In genomic region chr7:121294448-121294992, GRCh38 we compare ENCODE assay signal across 1 cellular context.
TF ChIP-seq lines count a peak whose summit lies in the region.

No MANE protein-coding gene starts in this region.

TF ChIP-seq in K562, 482 proteins besides CTCF, POLR2A, EP300 and RAD21 (continued from another document and continues in another):
- TF ChIP-seq, protein P1, sequence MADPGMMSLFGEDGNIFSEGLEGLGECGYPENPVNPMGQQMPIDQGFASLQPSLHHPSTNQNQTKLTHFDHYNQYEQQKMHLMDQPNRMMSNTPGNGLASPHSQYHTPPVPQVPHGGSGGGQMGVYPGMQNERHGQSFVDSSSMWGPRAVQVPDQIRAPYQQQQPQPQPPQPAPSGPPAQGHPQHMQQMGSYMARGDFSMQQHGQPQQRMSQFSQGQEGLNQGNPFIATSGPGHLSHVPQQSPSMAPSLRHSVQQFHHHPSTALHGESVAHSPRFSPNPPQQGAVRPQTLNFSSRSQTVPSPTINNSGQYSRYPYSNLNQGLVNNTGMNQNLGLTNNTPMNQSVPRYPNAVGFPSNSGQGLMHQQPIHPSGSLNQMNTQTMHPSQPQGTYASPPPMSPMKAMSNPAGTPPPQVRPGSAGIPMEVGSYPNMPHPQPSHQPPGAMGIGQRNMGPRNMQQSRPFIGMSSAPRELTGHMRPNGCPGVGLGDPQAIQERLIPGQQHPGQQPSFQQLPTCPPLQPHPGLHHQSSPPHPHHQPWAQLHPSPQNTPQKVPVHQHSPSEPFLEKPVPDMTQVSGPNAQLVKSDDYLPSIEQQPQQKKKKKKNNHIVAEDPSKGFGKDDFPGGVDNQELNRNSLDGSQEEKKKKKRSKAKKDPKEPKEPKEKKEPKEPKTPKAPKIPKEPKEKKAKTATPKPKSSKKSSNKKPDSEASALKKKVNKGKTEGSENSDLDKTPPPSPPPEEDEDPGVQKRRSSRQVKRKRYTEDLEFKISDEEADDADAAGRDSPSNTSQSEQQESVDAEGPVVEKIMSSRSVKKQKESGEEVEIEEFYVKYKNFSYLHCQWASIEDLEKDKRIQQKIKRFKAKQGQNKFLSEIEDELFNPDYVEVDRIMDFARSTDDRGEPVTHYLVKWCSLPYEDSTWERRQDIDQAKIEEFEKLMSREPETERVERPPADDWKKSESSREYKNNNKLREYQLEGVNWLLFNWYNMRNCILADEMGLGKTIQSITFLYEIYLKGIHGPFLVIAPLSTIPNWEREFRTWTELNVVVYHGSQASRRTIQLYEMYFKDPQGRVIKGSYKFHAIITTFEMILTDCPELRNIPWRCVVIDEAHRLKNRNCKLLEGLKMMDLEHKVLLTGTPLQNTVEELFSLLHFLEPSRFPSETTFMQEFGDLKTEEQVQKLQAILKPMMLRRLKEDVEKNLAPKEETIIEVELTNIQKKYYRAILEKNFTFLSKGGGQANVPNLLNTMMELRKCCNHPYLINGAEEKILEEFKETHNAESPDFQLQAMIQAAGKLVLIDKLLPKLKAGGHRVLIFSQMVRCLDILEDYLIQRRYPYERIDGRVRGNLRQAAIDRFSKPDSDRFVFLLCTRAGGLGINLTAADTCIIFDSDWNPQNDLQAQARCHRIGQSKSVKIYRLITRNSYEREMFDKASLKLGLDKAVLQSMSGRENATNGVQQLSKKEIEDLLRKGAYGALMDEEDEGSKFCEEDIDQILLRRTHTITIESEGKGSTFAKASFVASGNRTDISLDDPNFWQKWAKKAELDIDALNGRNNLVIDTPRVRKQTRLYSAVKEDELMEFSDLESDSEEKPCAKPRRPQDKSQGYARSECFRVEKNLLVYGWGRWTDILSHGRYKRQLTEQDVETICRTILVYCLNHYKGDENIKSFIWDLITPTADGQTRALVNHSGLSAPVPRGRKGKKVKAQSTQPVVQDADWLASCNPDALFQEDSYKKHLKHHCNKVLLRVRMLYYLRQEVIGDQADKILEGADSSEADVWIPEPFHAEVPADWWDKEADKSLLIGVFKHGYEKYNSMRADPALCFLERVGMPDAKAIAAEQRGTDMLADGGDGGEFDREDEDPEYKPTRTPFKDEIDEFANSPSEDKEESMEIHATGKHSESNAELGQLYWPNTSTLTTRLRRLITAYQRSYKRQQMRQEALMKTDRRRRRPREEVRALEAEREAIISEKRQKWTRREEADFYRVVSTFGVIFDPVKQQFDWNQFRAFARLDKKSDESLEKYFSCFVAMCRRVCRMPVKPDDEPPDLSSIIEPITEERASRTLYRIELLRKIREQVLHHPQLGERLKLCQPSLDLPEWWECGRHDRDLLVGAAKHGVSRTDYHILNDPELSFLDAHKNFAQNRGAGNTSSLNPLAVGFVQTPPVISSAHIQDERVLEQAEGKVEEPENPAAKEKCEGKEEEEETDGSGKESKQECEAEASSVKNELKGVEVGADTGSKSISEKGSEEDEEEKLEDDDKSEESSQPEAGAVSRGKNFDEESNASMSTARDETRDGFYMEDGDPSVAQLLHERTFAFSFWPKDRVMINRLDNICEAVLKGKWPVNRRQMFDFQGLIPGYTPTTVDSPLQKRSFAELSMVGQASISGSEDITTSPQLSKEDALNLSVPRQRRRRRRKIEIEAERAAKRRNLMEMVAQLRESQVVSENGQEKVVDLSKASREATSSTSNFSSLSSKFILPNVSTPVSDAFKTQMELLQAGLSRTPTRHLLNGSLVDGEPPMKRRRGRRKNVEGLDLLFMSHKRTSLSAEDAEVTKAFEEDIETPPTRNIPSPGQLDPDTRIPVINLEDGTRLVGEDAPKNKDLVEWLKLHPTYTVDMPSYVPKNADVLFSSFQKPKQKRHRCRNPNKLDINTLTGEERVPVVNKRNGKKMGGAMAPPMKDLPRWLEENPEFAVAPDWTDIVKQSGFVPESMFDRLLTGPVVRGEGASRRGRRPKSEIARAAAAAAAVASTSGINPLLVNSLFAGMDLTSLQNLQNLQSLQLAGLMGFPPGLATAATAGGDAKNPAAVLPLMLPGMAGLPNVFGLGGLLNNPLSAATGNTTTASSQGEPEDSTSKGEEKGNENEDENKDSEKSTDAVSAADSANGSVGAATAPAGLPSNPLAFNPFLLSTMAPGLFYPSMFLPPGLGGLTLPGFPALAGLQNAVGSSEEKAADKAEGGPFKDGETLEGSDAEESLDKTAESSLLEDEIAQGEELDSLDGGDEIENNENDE (IDR thresholded peaks at IDR 0.05; ENCODE audit: low read depth, low read length): no peak
- no peak for TF ChIP-seq NKRF (IDR thresholded peaks at IDR 0.05; ENCODE audit: borderline replicate concordance)
- TF ChIP-seq, protein P2, sequence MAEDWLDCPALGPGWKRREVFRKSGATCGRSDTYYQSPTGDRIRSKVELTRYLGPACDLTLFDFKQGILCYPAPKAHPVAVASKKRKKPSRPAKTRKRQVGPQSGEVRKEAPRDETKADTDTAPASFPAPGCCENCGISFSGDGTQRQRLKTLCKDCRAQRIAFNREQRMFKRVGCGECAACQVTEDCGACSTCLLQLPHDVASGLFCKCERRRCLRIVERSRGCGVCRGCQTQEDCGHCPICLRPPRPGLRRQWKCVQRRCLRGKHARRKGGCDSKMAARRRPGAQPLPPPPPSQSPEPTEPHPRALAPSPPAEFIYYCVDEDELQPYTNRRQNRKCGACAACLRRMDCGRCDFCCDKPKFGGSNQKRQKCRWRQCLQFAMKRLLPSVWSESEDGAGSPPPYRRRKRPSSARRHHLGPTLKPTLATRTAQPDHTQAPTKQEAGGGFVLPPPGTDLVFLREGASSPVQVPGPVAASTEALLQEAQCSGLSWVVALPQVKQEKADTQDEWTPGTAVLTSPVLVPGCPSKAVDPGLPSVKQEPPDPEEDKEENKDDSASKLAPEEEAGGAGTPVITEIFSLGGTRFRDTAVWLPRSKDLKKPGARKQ (CRISPR knock-in tag; IDR thresholded peaks at IDR 0.05): no peak
- peak; percentile 89 for TF ChIP-seq ZNF311 (CRISPR knock-in tag; IDR thresholded peaks at IDR 0.05)
- TF ChIP-seq RBM17 (IDR thresholded peaks at IDR 0.05; ENCODE audit: borderline replicate concordance, low read depth, low read length): no peak
- TF ChIP-seq ZNF408 (CRISPR knock-in tag; IDR thresholded peaks at IDR 0.05; ENCODE audit: low read depth): no peak
- TF ChIP-seq ZNF436 (CRISPR knock-in tag; IDR thresholded peaks at IDR 0.05): no peak
- TF ChIP-seq KDM1A (IDR thresholded peaks at IDR 0.05): peak in 1 of 2 experiments; percentile 10; a peak in 2 of 4 replicates
- no peak for TF ChIP-seq DEAF1 (CRISPR knock-in tag; IDR thresholded peaks at IDR 0.05)
- TF ChIP-seq ZNF696 (CRISPR knock-in tag; conservative IDR thresholded peaks at IDR 0.05): no peak
- TF ChIP-seq XRCC4 (IDR thresholded peaks at IDR 0.05; ENCODE audit: extremely low read depth, insufficient read depth, insufficient read length): no peak
- TF ChIP-seq, protein P3, sequence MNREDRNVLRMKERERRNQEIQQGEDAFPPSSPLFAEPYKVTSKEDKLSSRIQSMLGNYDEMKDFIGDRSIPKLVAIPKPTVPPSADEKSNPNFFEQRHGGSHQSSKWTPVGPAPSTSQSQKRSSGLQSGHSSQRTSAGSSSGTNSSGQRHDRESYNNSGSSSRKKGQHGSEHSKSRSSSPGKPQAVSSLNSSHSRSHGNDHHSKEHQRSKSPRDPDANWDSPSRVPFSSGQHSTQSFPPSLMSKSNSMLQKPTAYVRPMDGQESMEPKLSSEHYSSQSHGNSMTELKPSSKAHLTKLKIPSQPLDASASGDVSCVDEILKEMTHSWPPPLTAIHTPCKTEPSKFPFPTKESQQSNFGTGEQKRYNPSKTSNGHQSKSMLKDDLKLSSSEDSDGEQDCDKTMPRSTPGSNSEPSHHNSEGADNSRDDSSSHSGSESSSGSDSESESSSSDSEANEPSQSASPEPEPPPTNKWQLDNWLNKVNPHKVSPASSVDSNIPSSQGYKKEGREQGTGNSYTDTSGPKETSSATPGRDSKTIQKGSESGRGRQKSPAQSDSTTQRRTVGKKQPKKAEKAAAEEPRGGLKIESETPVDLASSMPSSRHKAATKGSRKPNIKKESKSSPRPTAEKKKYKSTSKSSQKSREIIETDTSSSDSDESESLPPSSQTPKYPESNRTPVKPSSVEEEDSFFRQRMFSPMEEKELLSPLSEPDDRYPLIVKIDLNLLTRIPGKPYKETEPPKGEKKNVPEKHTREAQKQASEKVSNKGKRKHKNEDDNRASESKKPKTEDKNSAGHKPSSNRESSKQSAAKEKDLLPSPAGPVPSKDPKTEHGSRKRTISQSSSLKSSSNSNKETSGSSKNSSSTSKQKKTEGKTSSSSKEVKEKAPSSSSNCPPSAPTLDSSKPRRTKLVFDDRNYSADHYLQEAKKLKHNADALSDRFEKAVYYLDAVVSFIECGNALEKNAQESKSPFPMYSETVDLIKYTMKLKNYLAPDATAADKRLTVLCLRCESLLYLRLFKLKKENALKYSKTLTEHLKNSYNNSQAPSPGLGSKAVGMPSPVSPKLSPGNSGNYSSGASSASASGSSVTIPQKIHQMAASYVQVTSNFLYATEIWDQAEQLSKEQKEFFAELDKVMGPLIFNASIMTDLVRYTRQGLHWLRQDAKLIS (CRISPR knock-in tag; IDR thresholded peaks at IDR 0.05): no peak
- TF ChIP-seq EHMT2 (IDR thresholded peaks at IDR 0.05): no peak
- TF ChIP-seq MNT (conservative IDR thresholded peaks at IDR 0.05): no peak
- no peak for TF ChIP-seq SMARCE1 (IDR thresholded peaks at IDR 0.05)
- TF ChIP-seq POLR2G (IDR thresholded peaks at IDR 0.05; ENCODE audit: low read depth, low read length): no peak
- TF ChIP-seq NR2C2 (CRISPR knock-in tag; IDR thresholded peaks at IDR 0.05): no peak
- peak; percentile 31; the same call in 1 of the 2 replicates for TF ChIP-seq NR2C2 (tag; IDR thresholded peaks at IDR 0.05)
- TF ChIP-seq MXD1 (CRISPR knock-in tag; IDR thresholded peaks at IDR 0.05; ENCODE audit: borderline replicate concordance, poor library complexity, severe bottlenecking): no peak
- no peak for TF ChIP-seq ELF4 (CRISPR knock-in tag; IDR thresholded peaks at IDR 0.05)
- TF ChIP-seq POLR2B (IDR thresholded peaks at IDR 0.05; ENCODE audit: low read depth, partially characterized antibody): peak; percentile 17
- no peak for TF ChIP-seq HMG20B (CRISPR knock-in tag; IDR thresholded peaks at IDR 0.05)
- no peak for TF ChIP-seq ZNF583 (CRISPR knock-in tag; IDR thresholded peaks at IDR 0.05)
- no peak for TF ChIP-seq MAX (CRISPR knock-in tag; IDR thresholded peaks at IDR 0.05)
- no peak for TF ChIP-seq AFF1 (IDR thresholded peaks at IDR 0.05; ENCODE audit: low read depth in 1 of 2, partially characterized antibody in 2 of 2)
